In genomic region chr13:110183925-110184324, GRCh38 we compare ENCODE assay signal across 1 cellular context.
TF ChIP-seq lines count a peak whose summit lies in the region.

No MANE protein-coding gene starts in this region.

TF ChIP-seq in WTC11, 78 proteins besides CTCF, POLR2A, EP300 and RAD21 (continued from another document):
- TF ChIP-seq PRDM15 (CRISPR knock-in tag; IDR thresholded peaks at IDR 0.05), result no peak
